In the genomic region with DNA sequence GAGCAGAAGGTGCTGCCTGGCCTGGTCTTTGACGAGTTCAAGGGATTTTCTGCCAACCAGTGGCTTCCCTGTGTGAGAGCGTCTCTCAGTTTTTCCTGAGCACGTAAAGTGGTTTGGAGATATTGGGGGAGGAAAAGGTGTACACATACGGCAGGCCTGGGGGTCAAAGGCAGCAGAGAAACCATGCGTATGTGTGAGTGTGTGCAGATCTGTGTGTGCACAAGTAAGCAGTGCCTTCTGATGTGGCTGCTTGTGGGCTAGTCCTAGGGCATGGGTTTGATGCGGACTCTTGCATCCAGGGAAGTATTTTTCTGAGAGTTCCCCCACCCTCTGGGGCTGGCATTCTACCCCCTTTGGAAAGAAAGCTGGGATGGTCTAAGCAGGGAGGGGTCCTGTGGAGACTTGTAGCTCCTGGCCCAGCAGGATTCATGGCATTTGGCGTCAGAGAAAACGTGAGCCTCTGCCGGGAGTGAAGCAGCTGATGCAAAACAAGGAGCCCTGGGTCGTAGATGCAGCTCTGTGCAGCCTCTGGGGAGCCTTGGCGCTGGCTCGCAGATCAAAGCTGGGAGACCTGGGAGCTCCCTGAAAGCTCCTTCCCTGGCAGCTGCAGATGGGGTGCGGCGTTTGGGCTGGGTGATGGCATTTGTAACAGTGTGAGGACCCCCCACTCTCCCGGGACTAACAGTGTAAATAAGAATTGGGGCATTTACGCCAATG, we compare ENCODE assay signal across 10 cellular contexts.
A peak's percentile ranks its signal among the peaks of the same experiment; 100 is the strongest.
DNase-seq lines count a peak whose midpoint lies in the region; ATAC-seq and TF ChIP-seq lines count a peak whose summit lies in the region.
"Had no signal": no experiment of that assay in that cellular context is flagged by ENCODE, and none has a peak within 500 bp of the region (broad histone marks: within the 10 kb centered on the region; RNA-seq: fewer than 3 reads in every experiment).

No MANE protein-coding gene starts in this region.

- no peaks in the 10 kb centered on the region for H3K9me3 Mint-ChIP-seq in GM23338

- H3K18ac ChIP-seq in mesendoderm (ENCODE audit: low read length) = peak overlapping the region; percentile 19

- H3K4me3 Mint-ChIP-seq in GM23338 (no peak overlapping the region; the same call in 2 of the 3 replicates), T-helper 17 cell (peak overlapping the region; percentile 94)

- H3K27ac Mint-ChIP-seq in GM23338 = peak overlapping the region; percentile 64; the same call in 1 of the 2 replicates
- peak overlapping the region; percentile 98 for H3K27ac Mint-ChIP-seq in T-helper 17 cell

- H2BK15ac ChIP-seq in mesendoderm (replicated peaks; ENCODE audit: low read depth) = no peak overlapping the region

- peak overlapping the region; percentile 47 for H3K4me3 ChIP-seq in BLaER1
- H3K4me3 ChIP-seq in GM23338 = no peak overlapping the region
- H3K4me3 ChIP-seq in mesendoderm (ENCODE audit: low read length) = no peak overlapping the region

- no peaks in the 10 kb centered on the region for H3K27me3 ChIP-seq in BLaER1
- H3K27me3 ChIP-seq in GM23338 (ENCODE audit: insufficient read depth) = no peaks in the 10 kb centered on the region
- H3K27me3 ChIP-seq in mesendoderm (ENCODE audit: insufficient read depth, low read length, poor library complexity) = no peaks in the 10 kb centered on the region

- no CpG with 5 or more reads among the region's 16 CpGs for WGBS in mesendoderm (ENCODE audit: extremely low coverage, insufficient coverage, low lambda C conversion rate)

- H3K27ac ChIP-seq in BLaER1 = peak overlapping the region; percentile 61; the same call in 1 of the 2 replicates
- H3K27ac ChIP-seq in GM23338 (ENCODE audit: low read depth) = 0 out of 2 replicates have a peak overlapping the region, but pooled peaks have one; percentile 52
- H3K27ac ChIP-seq in mesendoderm (ENCODE audit: low read depth, low read length) = no peak overlapping the region

- H3K4me1 Mint-ChIP-seq in GM23338 = peaks cover 28% of the 10 kb centered on the region
- peaks cover 18% of the 10 kb centered on the region for H3K4me1 Mint-ChIP-seq in T-helper 17 cell

- no peak overlapping the region for H3K23ac ChIP-seq in mesendoderm (ENCODE audit: low read length)

- H3K9me2 ChIP-seq in GM23338 (ENCODE audit: insufficient read depth) = no peaks in the 10 kb centered on the region

- no peaks in the 10 kb centered on the region for H3K79me2 ChIP-seq in GM23338 (replicated peaks; ENCODE audit: insufficient read depth)
- no peaks in the 10 kb centered on the region for H3K79me2 ChIP-seq in mesendoderm (ENCODE audit: control insufficient read depth, insufficient read depth, low read length)

- H3K36me3 Mint-ChIP-seq in GM23338 (ENCODE audit: low read depth) (no peaks in the 10 kb centered on the region), T-helper 17 cell (ENCODE audit: low read depth) (no peaks in the 10 kb centered on the region)

- H2AFZ ChIP-seq in GM23338 = peak overlapping the region; percentile 43; the same call in 1 of the 2 replicates

- no peak overlapping the region for H3K4ac ChIP-seq in mesendoderm (ENCODE audit: low read depth, low read length)

- no peak overlapping the region for H4K5ac ChIP-seq in mesendoderm (ENCODE audit: low read length)

- H3K4me1 ChIP-seq in BLaER1 = peaks cover 57% of the 10 kb centered on the region
- H3K4me1 ChIP-seq in GM23338 (ENCODE audit: insufficient read depth) = peaks cover 18% of the 10 kb centered on the region
- H3K4me1 ChIP-seq in mesendoderm (ENCODE audit: control insufficient read depth, low read depth, low read length) = peaks cover 5% of the 10 kb centered on the region

- peak overlapping the region; percentile 90 for H3K4me2 ChIP-seq in BLaER1
- peak overlapping the region; percentile 27; the same call in 1 of the 2 replicates for H3K4me2 ChIP-seq in GM23338
- no peak overlapping the region for H3K4me2 ChIP-seq in mesendoderm (ENCODE audit: low read length)

- peak overlapping the region; percentile 70 for H3K9ac ChIP-seq in BLaER1
- H3K9ac ChIP-seq in mesendoderm (ENCODE audit: low read length) = no peak overlapping the region

- no peak overlapping the region for H2BK5ac ChIP-seq in mesendoderm (ENCODE audit: low read length)

- no peak overlapping the region for H2BK120ac ChIP-seq in mesendoderm (ENCODE audit: low read depth, low read length)

- no peak overlapping the region for H2AK5ac ChIP-seq in mesendoderm (ENCODE audit: low read length)

- no peak for TF ChIP-seq CTCF in GM23338 (conservative IDR thresholded peaks at IDR 0.05; ENCODE audit: low read depth in 2 of 2)

- no peak overlapping the region for H4K8ac ChIP-seq in mesendoderm (ENCODE audit: low read depth, low read length)

- ATAC-seq in GM23338 = peak; percentile 80
- ATAC-seq in T-helper 17 cell = peak; percentile 35
- no peak for ATAC-seq in activated CD4-positive, CD25-positive, alpha-beta regulatory T cell treated with anti-CD3 and anti-CD28 coated beads, Interleukin-2, amount 50 U/mL, for 24 hours
- ATAC-seq: left lobe of liver, PC-3 had no signal

- H3K56ac ChIP-seq in mesendoderm (ENCODE audit: low read length) = peak overlapping the region; percentile 49

- H3K9me3 ChIP-seq in BLaER1 (no peaks in the 10 kb centered on the region), T-helper 17 cell (ENCODE audit: control insufficient read depth, low read length, poor library complexity, severe bottlenecking) (no peaks in the 10 kb centered on the region)

- DNase-seq in GM23338 (ENCODE audit: low spot score) = peak; percentile 47
- no peak for DNase-seq in T-helper 17 cell
- DNase-seq in mesendoderm = peak; percentile 55
- DNase-seq in DMS114 treated with DMSO at 0.1 percent for 48 hours (lab: John Stamatoyannopoulos, UW; ENCODE audit: unreplicated experiment) = no peak
- DNase-seq in glomerular visceral epithelial cell (ENCODE audit: extremely low spot score) = no peak
- DNase-seq in foreskin melanocyte = no peak
- DNase-seq: PC-3 had no signal

- H3K79me1 ChIP-seq in mesendoderm (ENCODE audit: low read length) = no peaks in the 10 kb centered on the region

- H3K36me3 ChIP-seq in BLaER1 = no peaks in the 10 kb centered on the region
- H3K36me3 ChIP-seq in GM23338 (ENCODE audit: insufficient read depth) = no peaks in the 10 kb centered on the region
- H3K36me3 ChIP-seq in mesendoderm (ENCODE audit: control insufficient read depth, insufficient read depth, low read length) = no peaks in the 10 kb centered on the region

- H3F3A ChIP-seq in GM23338 (replicated peaks; ENCODE audit: low read depth) = no peaks in the 10 kb centered on the region

- H3K27me3 Mint-ChIP-seq in GM23338 (ENCODE audit: insufficient read depth, low read depth, poor library complexity) (peaks cover 8% of the 10 kb centered on the region), T-helper 17 cell (no peaks in the 10 kb centered on the region)

- no peaks in the 10 kb centered on the region for H4K20me1 ChIP-seq in BLaER1
- no peaks in the 10 kb centered on the region for H4K20me1 ChIP-seq in GM23338 (replicated peaks; ENCODE audit: insufficient read depth)

TF ChIP-seq in GM23338, 12 proteins besides CTCF, POLR2A, EP300 and RAD21 (continues in another document):
- TF ChIP-seq CREB1 (CRISPR knock-in tag; IDR thresholded peaks at IDR 0.05; ENCODE audit: low read depth) = no peak; the same call in 1 of the 2 replicates
- TF ChIP-seq EZH2phosphoT487 (IDR thresholded peaks at IDR 0.05; ENCODE audit: unreplicated experiment) = no peak
- TF ChIP-seq STAT1 (IDR thresholded peaks at IDR 0.05; ENCODE audit: unreplicated experiment) = no peak
- no peak for TF ChIP-seq JUNB (IDR thresholded peaks at IDR 0.05; ENCODE audit: unreplicated experiment)
- TF ChIP-seq, protein P1, sequence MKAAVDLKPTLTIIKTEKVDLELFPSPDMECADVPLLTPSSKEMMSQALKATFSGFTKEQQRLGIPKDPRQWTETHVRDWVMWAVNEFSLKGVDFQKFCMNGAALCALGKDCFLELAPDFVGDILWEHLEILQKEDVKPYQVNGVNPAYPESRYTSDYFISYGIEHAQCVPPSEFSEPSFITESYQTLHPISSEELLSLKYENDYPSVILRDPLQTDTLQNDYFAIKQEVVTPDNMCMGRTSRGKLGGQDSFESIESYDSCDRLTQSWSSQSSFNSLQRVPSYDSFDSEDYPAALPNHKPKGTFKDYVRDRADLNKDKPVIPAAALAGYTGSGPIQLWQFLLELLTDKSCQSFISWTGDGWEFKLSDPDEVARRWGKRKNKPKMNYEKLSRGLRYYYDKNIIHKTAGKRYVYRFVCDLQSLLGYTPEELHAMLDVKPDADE (IDR thresholded peaks at IDR 0.05) = no peak
- no peak for TF ChIP-seq POLR2AphosphoS5 (IDR thresholded peaks at IDR 0.05; ENCODE audit: low read depth)
- no peak for TF ChIP-seq ZNF114 (CRISPR knock-in tag; IDR thresholded peaks at IDR 0.05)
- no peak for TF ChIP-seq ZNF331 (CRISPR knock-in tag; IDR thresholded peaks at IDR 0.05; ENCODE audit: low read depth)
- no peak for TF ChIP-seq EZH2 (IDR thresholded peaks at IDR 0.05; ENCODE audit: low read depth, unreplicated experiment)
- TF ChIP-seq, protein P2, sequence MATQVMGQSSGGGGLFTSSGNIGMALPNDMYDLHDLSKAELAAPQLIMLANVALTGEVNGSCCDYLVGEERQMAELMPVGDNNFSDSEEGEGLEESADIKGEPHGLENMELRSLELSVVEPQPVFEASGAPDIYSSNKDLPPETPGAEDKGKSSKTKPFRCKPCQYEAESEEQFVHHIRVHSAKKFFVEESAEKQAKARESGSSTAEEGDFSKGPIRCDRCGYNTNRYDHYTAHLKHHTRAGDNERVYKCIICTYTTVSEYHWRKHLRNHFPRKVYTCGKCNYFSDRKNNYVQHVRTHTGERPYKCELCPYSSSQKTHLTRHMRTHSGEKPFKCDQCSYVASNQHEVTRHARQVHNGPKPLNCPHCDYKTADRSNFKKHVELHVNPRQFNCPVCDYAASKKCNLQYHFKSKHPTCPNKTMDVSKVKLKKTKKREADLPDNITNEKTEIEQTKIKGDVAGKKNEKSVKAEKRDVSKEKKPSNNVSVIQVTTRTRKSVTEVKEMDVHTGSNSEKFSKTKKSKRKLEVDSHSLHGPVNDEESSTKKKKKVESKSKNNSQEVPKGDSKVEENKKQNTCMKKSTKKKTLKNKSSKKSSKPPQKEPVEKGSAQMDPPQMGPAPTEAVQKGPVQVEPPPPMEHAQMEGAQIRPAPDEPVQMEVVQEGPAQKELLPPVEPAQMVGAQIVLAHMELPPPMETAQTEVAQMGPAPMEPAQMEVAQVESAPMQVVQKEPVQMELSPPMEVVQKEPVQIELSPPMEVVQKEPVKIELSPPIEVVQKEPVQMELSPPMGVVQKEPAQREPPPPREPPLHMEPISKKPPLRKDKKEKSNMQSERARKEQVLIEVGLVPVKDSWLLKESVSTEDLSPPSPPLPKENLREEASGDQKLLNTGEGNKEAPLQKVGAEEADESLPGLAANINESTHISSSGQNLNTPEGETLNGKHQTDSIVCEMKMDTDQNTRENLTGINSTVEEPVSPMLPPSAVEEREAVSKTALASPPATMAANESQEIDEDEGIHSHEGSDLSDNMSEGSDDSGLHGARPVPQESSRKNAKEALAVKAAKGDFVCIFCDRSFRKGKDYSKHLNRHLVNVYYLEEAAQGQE (IDR thresholded peaks at IDR 0.05; ENCODE audit: unreplicated experiment) = no peak

Comparison
In these comparisons a context has a peak if more than half of its experiments do, and no peak if none do; other contexts are left out.
1. ATAC-seq: peak in GM23338 (single experiment) and T-helper 17 cell (single experiment); none in activated CD4-positive, CD25-positive, alpha-beta regulatory T cell treated with anti-CD3 and anti-CD28 coated beads, Interleukin-2, amount 50 U/mL, for 24 hours (0 of 2).
2. DNase-seq: peak in GM23338 (single experiment) and mesendoderm (single experiment); none in T-helper 17 cell (0 of 3), DMS114 treated with DMSO at 0.1 percent for 48 hours (single experiment), glomerular visceral epithelial cell (single experiment) and foreskin melanocyte (single experiment).